1 cellular context compared by ENCODE assay signal in the genomic region with DNA sequence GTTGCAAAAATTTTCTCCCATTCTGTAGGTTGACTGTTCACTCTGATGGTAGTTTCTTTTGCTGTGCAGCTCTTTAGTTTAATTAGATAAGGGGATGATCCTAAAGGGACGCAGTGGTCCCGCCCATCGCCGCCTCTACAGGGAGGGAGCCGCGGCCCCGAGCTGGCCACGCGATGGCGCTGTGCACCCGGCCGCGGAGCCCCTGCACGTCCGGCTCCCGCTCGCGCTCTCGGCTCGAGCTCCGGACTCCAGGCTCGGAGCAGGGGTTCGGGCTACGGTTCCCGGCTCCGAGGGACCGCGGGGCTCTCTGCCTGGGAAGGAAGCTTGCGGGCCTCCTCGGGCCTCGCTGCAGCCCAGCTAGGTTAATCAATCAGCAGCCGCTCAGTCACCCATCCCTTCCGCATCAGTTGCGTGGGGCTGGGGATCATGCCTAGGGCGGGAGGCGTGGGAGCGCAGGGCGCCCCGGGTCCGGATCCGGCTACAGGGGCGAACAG.
TF ChIP-seq lines count a peak whose summit lies in the region.

No MANE protein-coding gene starts in this region.

TF ChIP-seq in HEK293, 187 proteins besides CTCF, POLR2A, EP300 and RAD21 (continued from another document and continues in another):
- TF ChIP-seq, protein P1, sequence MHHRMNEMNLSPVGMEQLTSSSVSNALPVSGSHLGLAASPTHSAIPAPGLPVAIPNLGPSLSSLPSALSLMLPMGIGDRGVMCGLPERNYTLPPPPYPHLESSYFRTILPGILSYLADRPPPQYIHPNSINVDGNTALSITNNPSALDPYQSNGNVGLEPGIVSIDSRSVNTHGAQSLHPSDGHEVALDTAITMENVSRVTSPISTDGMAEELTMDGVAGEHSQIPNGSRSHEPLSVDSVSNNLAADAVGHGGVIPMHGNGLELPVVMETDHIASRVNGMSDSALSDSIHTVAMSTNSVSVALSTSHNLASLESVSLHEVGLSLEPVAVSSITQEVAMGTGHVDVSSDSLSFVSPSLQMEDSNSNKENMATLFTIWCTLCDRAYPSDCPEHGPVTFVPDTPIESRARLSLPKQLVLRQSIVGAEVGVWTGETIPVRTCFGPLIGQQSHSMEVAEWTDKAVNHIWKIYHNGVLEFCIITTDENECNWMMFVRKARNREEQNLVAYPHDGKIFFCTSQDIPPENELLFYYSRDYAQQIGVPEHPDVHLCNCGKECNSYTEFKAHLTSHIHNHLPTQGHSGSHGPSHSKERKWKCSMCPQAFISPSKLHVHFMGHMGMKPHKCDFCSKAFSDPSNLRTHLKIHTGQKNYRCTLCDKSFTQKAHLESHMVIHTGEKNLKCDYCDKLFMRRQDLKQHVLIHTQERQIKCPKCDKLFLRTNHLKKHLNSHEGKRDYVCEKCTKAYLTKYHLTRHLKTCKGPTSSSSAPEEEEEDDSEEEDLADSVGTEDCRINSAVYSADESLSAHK (tag by site-specific recombination; IDR thresholded peaks at IDR 0.05): peak; percentile 58; the same call in 1 of the 2 replicates
- no peak for TF ChIP-seq ZNF292 (tag by site-specific recombination; IDR thresholded peaks at IDR 0.05; ENCODE audit: borderline replicate concordance, low read depth)
- TF ChIP-seq ZNF501 (tag by site-specific recombination; IDR thresholded peaks at IDR 0.05): no peak; the same call in 1 of the 2 replicates
- TF ChIP-seq ZNF701 (tag by site-specific recombination; IDR thresholded peaks at IDR 0.05): no peak
- TF ChIP-seq ZSCAN23 (tag by site-specific recombination; IDR thresholded peaks at IDR 0.05): no peak
- no peak for TF ChIP-seq ZNF311 (tag by site-specific recombination; IDR thresholded peaks at IDR 0.05; ENCODE audit: borderline replicate concordance)
- peak; percentile 70; the same call in 1 of the 2 replicates for TF ChIP-seq ZNF2 (tag by site-specific recombination; IDR thresholded peaks at IDR 0.05)
- no peak for TF ChIP-seq ZNF530 (tag by site-specific recombination; IDR thresholded peaks at IDR 0.05; ENCODE audit: low read depth)
- TF ChIP-seq ZNF558 (tag by site-specific recombination; IDR thresholded peaks at IDR 0.05): no peak
- TF ChIP-seq, protein P2, sequence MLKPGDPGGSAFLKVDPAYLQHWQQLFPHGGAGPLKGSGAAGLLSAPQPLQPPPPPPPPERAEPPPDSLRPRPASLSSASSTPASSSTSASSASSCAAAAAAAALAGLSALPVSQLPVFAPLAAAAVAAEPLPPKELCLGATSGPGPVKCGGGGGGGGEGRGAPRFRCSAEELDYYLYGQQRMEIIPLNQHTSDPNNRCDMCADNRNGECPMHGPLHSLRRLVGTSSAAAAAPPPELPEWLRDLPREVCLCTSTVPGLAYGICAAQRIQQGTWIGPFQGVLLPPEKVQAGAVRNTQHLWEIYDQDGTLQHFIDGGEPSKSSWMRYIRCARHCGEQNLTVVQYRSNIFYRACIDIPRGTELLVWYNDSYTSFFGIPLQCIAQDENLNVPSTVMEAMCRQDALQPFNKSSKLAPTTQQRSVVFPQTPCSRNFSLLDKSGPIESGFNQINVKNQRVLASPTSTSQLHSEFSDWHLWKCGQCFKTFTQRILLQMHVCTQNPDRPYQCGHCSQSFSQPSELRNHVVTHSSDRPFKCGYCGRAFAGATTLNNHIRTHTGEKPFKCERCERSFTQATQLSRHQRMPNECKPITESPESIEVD (tag by site-specific recombination; IDR thresholded peaks at IDR 0.05): no peak
- TF ChIP-seq HOXC10 (CRISPR knock-in tag; IDR thresholded peaks at IDR 0.05): no peak
- TF ChIP-seq, protein P3, sequence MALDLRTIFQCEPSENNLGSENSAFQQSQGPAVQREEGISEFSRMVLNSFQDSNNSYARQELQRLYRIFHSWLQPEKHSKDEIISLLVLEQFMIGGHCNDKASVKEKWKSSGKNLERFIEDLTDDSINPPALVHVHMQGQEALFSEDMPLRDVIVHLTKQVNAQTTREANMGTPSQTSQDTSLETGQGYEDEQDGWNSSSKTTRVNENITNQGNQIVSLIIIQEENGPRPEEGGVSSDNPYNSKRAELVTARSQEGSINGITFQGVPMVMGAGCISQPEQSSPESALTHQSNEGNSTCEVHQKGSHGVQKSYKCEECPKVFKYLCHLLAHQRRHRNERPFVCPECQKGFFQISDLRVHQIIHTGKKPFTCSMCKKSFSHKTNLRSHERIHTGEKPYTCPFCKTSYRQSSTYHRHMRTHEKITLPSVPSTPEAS (tag by site-specific recombination; IDR thresholded peaks at IDR 0.05): no peak
- 0 out of 2 replicates have a peak, but pooled peaks have one; percentile 12 for TF ChIP-seq ZBTB20 (tag by site-specific recombination; IDR thresholded peaks at IDR 0.05)
- TF ChIP-seq, protein P4, sequence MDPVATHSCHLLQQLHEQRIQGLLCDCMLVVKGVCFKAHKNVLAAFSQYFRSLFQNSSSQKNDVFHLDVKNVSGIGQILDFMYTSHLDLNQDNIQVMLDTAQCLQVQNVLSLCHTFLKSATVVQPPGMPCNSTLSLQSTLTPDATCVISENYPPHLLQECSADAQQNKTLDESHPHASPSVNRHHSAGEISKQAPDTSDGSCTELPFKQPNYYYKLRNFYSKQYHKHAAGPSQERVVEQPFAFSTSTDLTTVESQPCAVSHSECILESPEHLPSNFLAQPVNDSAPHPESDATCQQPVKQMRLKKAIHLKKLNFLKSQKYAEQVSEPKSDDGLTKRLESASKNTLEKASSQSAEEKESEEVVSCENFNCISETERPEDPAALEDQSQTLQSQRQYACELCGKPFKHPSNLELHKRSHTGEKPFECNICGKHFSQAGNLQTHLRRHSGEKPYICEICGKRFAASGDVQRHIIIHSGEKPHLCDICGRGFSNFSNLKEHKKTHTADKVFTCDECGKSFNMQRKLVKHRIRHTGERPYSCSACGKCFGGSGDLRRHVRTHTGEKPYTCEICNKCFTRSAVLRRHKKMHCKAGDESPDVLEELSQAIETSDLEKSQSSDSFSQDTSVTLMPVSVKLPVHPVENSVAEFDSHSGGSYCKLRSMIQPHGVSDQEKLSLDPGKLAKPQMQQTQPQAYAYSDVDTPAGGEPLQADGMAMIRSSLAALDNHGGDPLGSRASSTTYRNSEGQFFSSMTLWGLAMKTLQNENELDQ (tag by site-specific recombination; IDR thresholded peaks at IDR 0.05; ENCODE audit: low read depth): no peak
- no peak for TF ChIP-seq ZNF560 (tag by site-specific recombination; IDR thresholded peaks at IDR 0.05; ENCODE audit: borderline replicate concordance)
- no peak for TF ChIP-seq KLF10 (tag by site-specific recombination; IDR thresholded peaks at IDR 0.05)
- TF ChIP-seq GFI1B (tag by site-specific recombination; IDR thresholded peaks at IDR 0.05): no peak
- TF ChIP-seq ZFP37 (tag by site-specific recombination; IDR thresholded peaks at IDR 0.05): no peak
- no peak for TF ChIP-seq ZNF548 (tag by site-specific recombination; IDR thresholded peaks at IDR 0.05)
- TF ChIP-seq ZNF514 (tag by site-specific recombination; IDR thresholded peaks at IDR 0.05): no peak
- TF ChIP-seq TRIM28 (IDR thresholded peaks at IDR 0.05; ENCODE audit: borderline replicate concordance, low read length): no peak
- no peak for TF ChIP-seq EGR2 (tag by site-specific recombination; IDR thresholded peaks at IDR 0.05; ENCODE audit: low read depth)
- no peak for TF ChIP-seq ZNF473 (tag by site-specific recombination; IDR thresholded peaks at IDR 0.05)
- TF ChIP-seq MEIS1 (CRISPR knock-in tag; IDR thresholded peaks at IDR 0.05; ENCODE audit: borderline replicate concordance): no peak
- TF ChIP-seq, protein P5, sequence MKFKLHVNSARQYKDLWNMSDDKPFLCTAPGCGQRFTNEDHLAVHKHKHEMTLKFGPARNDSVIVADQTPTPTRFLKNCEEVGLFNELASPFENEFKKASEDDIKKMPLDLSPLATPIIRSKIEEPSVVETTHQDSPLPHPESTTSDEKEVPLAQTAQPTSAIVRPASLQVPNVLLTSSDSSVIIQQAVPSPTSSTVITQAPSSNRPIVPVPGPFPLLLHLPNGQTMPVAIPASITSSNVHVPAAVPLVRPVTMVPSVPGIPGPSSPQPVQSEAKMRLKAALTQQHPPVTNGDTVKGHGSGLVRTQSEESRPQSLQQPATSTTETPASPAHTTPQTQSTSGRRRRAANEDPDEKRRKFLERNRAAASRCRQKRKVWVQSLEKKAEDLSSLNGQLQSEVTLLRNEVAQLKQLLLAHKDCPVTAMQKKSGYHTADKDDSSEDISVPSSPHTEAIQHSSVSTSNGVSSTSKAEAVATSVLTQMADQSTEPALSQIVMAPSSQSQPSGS (tag by site-specific recombination; IDR thresholded peaks at IDR 0.05; ENCODE audit: low read depth): no peak
- no peak for TF ChIP-seq ZNF37A (tag by site-specific recombination; IDR thresholded peaks at IDR 0.05)
- TF ChIP-seq ZBTB7A (tag by site-specific recombination; IDR thresholded peaks at IDR 0.05; ENCODE audit: low read depth): no peak
- no peak for TF ChIP-seq ZNF24 (tag by site-specific recombination; IDR thresholded peaks at IDR 0.05)
- TF ChIP-seq WT1 (tag by site-specific recombination; IDR thresholded peaks at IDR 0.05): no peak
- TF ChIP-seq ZNF776 (tag by site-specific recombination; IDR thresholded peaks at IDR 0.05; ENCODE audit: borderline replicate concordance): no peak
- TF ChIP-seq, protein P6, sequence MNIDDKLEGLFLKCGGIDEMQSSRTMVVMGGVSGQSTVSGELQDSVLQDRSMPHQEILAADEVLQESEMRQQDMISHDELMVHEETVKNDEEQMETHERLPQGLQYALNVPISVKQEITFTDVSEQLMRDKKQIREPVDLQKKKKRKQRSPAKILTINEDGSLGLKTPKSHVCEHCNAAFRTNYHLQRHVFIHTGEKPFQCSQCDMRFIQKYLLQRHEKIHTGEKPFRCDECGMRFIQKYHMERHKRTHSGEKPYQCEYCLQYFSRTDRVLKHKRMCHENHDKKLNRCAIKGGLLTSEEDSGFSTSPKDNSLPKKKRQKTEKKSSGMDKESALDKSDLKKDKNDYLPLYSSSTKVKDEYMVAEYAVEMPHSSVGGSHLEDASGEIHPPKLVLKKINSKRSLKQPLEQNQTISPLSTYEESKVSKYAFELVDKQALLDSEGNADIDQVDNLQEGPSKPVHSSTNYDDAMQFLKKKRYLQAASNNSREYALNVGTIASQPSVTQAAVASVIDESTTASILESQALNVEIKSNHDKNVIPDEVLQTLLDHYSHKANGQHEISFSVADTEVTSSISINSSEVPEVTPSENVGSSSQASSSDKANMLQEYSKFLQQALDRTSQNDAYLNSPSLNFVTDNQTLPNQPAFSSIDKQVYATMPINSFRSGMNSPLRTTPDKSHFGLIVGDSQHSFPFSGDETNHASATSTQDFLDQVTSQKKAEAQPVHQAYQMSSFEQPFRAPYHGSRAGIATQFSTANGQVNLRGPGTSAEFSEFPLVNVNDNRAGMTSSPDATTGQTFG (tag by site-specific recombination; IDR thresholded peaks at IDR 0.05; ENCODE audit: borderline replicate concordance): no peak
- TF ChIP-seq ZNF394 (tag by site-specific recombination; IDR thresholded peaks at IDR 0.05; ENCODE audit: borderline replicate concordance): no peak; the same call in 1 of the 2 replicates
- TF ChIP-seq ZNF184 (tag by site-specific recombination; IDR thresholded peaks at IDR 0.05): no peak
- TF ChIP-seq KLF16 (tag by site-specific recombination; IDR thresholded peaks at IDR 0.05): no peak
- TF ChIP-seq ZNF544 (tag by site-specific recombination; IDR thresholded peaks at IDR 0.05): no peak
- TF ChIP-seq ZNF626 (tag by site-specific recombination; IDR thresholded peaks at IDR 0.05): no peak
- TF ChIP-seq SP2 (tag by site-specific recombination; IDR thresholded peaks at IDR 0.05): no peak
- TF ChIP-seq, protein P7, sequence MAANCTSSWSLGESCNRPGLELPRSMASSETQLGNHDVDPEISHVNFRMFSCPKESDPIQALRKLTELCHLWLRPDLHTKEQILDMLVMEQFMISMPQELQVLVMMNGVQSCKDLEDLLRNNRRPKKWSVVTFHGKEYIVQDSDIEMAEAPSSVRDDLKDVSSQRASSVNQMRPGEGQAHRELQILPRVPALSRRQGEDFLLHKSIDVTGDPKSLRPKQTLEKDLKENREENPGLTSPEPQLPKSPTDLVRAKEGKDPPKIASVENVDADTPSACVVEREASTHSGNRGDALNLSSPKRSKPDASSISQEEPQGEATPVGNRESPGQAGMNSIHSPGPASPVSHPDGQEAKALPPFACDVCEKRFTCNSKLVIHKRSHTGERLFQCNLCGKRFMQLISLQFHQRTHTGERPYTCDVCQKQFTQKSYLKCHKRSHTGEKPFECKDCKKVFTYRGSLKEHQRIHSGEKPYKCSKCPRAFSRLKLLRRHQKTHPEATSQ (tag by site-specific recombination; IDR thresholded peaks at IDR 0.05): no peak
- TF ChIP-seq BCL11A (tag by site-specific recombination; IDR thresholded peaks at IDR 0.05; ENCODE audit: low read depth): no peak
- no peak for TF ChIP-seq GLI4 (tag by site-specific recombination; IDR thresholded peaks at IDR 0.05)
- TF ChIP-seq ZNF266 (tag by site-specific recombination; IDR thresholded peaks at IDR 0.05; ENCODE audit: low read depth): no peak
- TF ChIP-seq ZNF654 (tag by site-specific recombination; IDR thresholded peaks at IDR 0.05; ENCODE audit: low read depth): peak; percentile 64
- TF ChIP-seq YY1 (tag by site-specific recombination; IDR thresholded peaks at IDR 0.05): no peak
- peak; percentile 74 for TF ChIP-seq KLF9 (tag by site-specific recombination; IDR thresholded peaks at IDR 0.05; ENCODE audit: low read depth)
- TF ChIP-seq ZNF600 (tag by site-specific recombination; IDR thresholded peaks at IDR 0.05): peak; percentile 61; the same call in 1 of the 2 replicates
- TF ChIP-seq ZNF366 (tag by site-specific recombination; conservative IDR thresholded peaks at IDR 0.05): no peak
- TF ChIP-seq ZNF660 (tag by site-specific recombination; IDR thresholded peaks at IDR 0.05): peak; percentile 63; the same call in 1 of the 2 replicates
- TF ChIP-seq, protein P8, sequence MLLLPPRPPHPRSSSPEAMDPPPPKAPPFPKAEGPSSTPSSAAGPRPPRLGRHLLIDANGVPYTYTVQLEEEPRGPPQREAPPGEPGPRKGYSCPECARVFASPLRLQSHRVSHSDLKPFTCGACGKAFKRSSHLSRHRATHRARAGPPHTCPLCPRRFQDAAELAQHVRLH (tag by site-specific recombination; IDR thresholded peaks at IDR 0.05): no peak
- no peak for TF ChIP-seq ZNF521 (tag by site-specific recombination; IDR thresholded peaks at IDR 0.05)
- no peak for TF ChIP-seq ZNF785 (tag by site-specific recombination; IDR thresholded peaks at IDR 0.05)
- TF ChIP-seq ZNF76 (tag by site-specific recombination; IDR thresholded peaks at IDR 0.05; ENCODE audit: borderline replicate concordance, low read depth): peak; percentile 25; the same call in 1 of the 2 replicates
- no peak for TF ChIP-seq ZNF596 (tag by site-specific recombination; IDR thresholded peaks at IDR 0.05)
- no peak for TF ChIP-seq ZNF112 (tag by site-specific recombination; IDR thresholded peaks at IDR 0.05)
- TF ChIP-seq, protein P9, sequence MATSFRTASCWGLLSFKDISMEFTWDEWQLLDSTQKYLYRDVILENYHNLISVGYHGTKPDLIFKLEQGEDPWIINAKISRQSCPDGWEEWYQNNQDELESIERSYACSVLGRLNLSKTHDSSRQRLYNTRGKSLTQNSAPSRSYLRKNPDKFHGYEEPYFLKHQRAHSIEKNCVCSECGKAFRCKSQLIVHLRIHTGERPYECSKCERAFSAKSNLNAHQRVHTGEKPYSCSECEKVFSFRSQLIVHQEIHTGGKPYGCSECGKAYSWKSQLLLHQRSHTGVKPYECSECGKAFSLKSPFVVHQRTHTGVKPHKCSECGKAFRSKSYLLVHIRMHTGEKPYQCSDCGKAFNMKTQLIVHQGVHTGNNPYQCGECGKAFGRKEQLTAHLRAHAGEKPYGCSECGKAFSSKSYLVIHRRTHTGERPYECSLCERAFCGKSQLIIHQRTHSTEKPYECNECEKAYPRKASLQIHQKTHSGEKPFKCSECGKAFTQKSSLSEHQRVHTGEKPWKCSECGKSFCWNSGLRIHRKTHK (tag by site-specific recombination; IDR thresholded peaks at IDR 0.05): no peak
